Comparison of ENCODE assay signal across 10 cellular contexts in genomic region chr10:13529714-13529973, GRCh38. TPM values are rescaled to one million over a fixed set of nuclear protein-coding genes. Genes with fewer than 3 reads are reported as not detected.
DNase-seq lines count a peak whose midpoint lies in the region; ATAC-seq and TF ChIP-seq lines count a peak whose summit lies in the region.
"Had no signal": no experiment of that assay in that cellular context is flagged by ENCODE, and none has a peak within 500 bp of the region (broad histone marks: within the 10 kb centered on the region; RNA-seq: fewer than 3 reads in every experiment).

No MANE protein-coding gene starts in this region.

- H3K27me3 ChIP-seq in GM23248 (replicated peaks; ENCODE audit: insufficient read depth) (peaks cover 3% of the 10 kb centered on the region), iPS-15b (ENCODE audit: control insufficient read depth, insufficient read depth, low read length) (peaks cover 54% of the 10 kb centered on the region), sigmoid colon (no peaks in the 10 kb centered on the region), tibial nerve (no peaks in the 10 kb centered on the region)

- WGBS in GM23248 (ENCODE audit: low coverage in 1 of 2, low lambda C conversion rate in 2 of 2, missing lambda C conversion rate in 2 of 2), 2 experiments = 43 to 50% methylated on average over 8 of the region's 8 CpGs
- WGBS in sigmoid colon, 2 donors = 28 to 41% methylated on average over 8 of the region's 8 CpGs
- WGBS in tibial nerve, 2 donors = 58 to 73% methylated on average over 8 of the region's 8 CpGs

- H3K4me2 ChIP-seq in GM23248 (ENCODE audit: unreplicated experiment) = peak overlapping the region; percentile 86

- peaks cover 7% of the 10 kb centered on the region for H3K36me3 Mint-ChIP-seq in T-helper 17 cell (ENCODE audit: low read depth)

- H3K4me3 Mint-ChIP-seq in T-helper 17 cell = peak overlapping the region; percentile 36

- TF ChIP-seq CTCF in sigmoid colon (IDR thresholded peaks at IDR 0.05) (no peak), tibial nerve (IDR thresholded peaks at IDR 0.05) (no peak)

- peaks cover 14% of the 10 kb centered on the region for H3K4me1 ChIP-seq in GM23248 (ENCODE audit: insufficient read depth)
- peaks cover 12% of the 10 kb centered on the region for H3K4me1 ChIP-seq in iPS-15b (ENCODE audit: control insufficient read depth, insufficient read depth, low read length)
- H3K4me1 ChIP-seq in sigmoid colon = peaks cover 0 to 31% (median 24%) of the 10 kb centered on the region in 4 donors
- H3K4me1 ChIP-seq in tibial nerve = peaks cover 0 to 29% (median 3%) of the 10 kb centered on the region in 4 donors

- no peak for ATAC-seq in T-helper 17 cell
- no peak for ATAC-seq in GM21447 (IDR thresholded peaks at IDR 0.05; ENCODE audit: unreplicated experiment)
- ATAC-seq in GM19023 (IDR thresholded peaks at IDR 0.05; ENCODE audit: unreplicated experiment) = no peak

- H3K9me2 ChIP-seq in GM23248 (ENCODE audit: insufficient read depth) = no peaks in the 10 kb centered on the region

- peak overlapping the region; percentile 88 for H2AFZ ChIP-seq in GM23248

- in situ Hi-C loops in GM23248 (cut with MboI) = no loop called here

- H3K9me3 ChIP-seq in GM23248 (ENCODE audit: low read depth) (no peaks in the 10 kb centered on the region), T-helper 17 cell (ENCODE audit: control insufficient read depth, low read length, poor library complexity, severe bottlenecking) (no peaks in the 10 kb centered on the region), iPS-15b (ENCODE audit: control insufficient read depth, insufficient read depth, low read length) (no peaks in the 10 kb centered on the region), sigmoid colon (no peaks in the 10 kb centered on the region), tibial nerve (no peaks in the 10 kb centered on the region)

- no peak overlapping the region for H3K9ac ChIP-seq in GM23248
- H3K9ac ChIP-seq in iPS-15b (ENCODE audit: low read depth, low read length) = no peak overlapping the region

- no peak for TF ChIP-seq EP300 in sigmoid colon (IDR thresholded peaks at IDR 0.05)
- no peak for TF ChIP-seq EP300 in tibial nerve (IDR thresholded peaks at IDR 0.05)

- DNase-seq in GM23248 (no peak), T-helper 17 cell (no peak), sigmoid colon (no peak), tibial nerve (ENCODE audit: low spot score in 2 of 2) (no peak), NCI-H1436 treated with DMSO at 0.1 percent for 48 hours (lab: John Stamatoyannopoulos, UW) (no peak)
- DNase-seq: activated CD8-positive, alpha-beta memory T cell treated with anti-CD3 and anti-CD28 coated beads, Interleukin-2, amount 50 U/mL, for 48 hours; OCI-M1 had no signal

- H3F3A ChIP-seq in GM23248 (ENCODE audit: insufficient read depth) = peaks cover 16% of the 10 kb centered on the region

- H3K4me3 ChIP-seq in GM23248 (peak overlapping the region; percentile 73), iPS-15b (ENCODE audit: low read depth, low read length) (peak overlapping the region; percentile 45), sigmoid colon (peak overlapping the region in 3 of 4 donors; percentile 65 to 72 (median 70)), tibial nerve (peak overlapping the region in 2 of 4 donors; percentile 48 to 70)

- no peak overlapping the region for H3K27ac Mint-ChIP-seq in T-helper 17 cell

- H3K27ac ChIP-seq in GM23248 (no peak overlapping the region), sigmoid colon (peak overlapping the region; percentile 62 to 87 (median 82)), tibial nerve (peak overlapping the region in 2 of 4 donors; percentile 82)

- H4K20me1 ChIP-seq in GM23248 (ENCODE audit: insufficient read depth) = no peaks in the 10 kb centered on the region

- H3K27me3 Mint-ChIP-seq in T-helper 17 cell = peaks cover 79% of the 10 kb centered on the region

- intact Hi-C loops in sigmoid colon (cut with DNase I) = loop anchor here (2.0 to 5.0 kb wide), 3 partner anchors 58 to 369 kb away; partner anchors contain the start of genes MCM10 and PRPF18

- H3K79me2 ChIP-seq in GM23248 (ENCODE audit: insufficient read depth) = 0 out of 2 replicates have a peak, but pooled peaks cover 4% of the 10 kb centered on the region

- no peak for TF ChIP-seq POLR2A in sigmoid colon (IDR thresholded peaks at IDR 0.05)
- TF ChIP-seq POLR2A in tibial nerve (IDR thresholded peaks at IDR 0.05) = no peak

- H3K4me1 Mint-ChIP-seq in T-helper 17 cell = peaks cover 3% of the 10 kb centered on the region

- H3K36me3 ChIP-seq in GM23248 (ENCODE audit: low read depth) = no peaks in the 10 kb centered on the region
- no peaks in the 10 kb centered on the region for H3K36me3 ChIP-seq in iPS-15b (ENCODE audit: control insufficient read depth, insufficient read depth, low read length)
- H3K36me3 ChIP-seq in sigmoid colon = peaks cover 0 to 5% (median 0%) of the 10 kb centered on the region in 4 donors
- no peaks in the 10 kb centered on the region for H3K36me3 ChIP-seq in tibial nerve

RNA-seq across cellular contexts. Expression of gene BEND7, which starts 0.8 kb away (rescaled TPM):
- total RNA-seq in GM23248 (2014; rRNA removed; shearing (Covaris generic)) = 5.8 and 6.4 TPM in 2 replicates
- polyA plus RNA-seq in GM23248 (2016; fragmentation: Nextera tagmentation; extraction: Ambion mirVana) = 1.7 and 2.3 TPM in 2 replicates
- total RNA-seq in T-helper 17 cell = under 1 TPM in 1 of 2 donors, not detected in 1; 0.76 TPM
- total RNA-seq in sigmoid colon = 10 to 100 TPM; 11.8 to 27.2 (median 24.0) TPM
- 10 to 100 TPM in 1 of 3 donors, 1 to 10 TPM in 2; 5.3 to 11.4 (median 7.6) TPM for polyA plus RNA-seq in sigmoid colon
- 10 to 100 TPM; 10.8 to 27.5 (median 21.5) TPM for total RNA-seq in tibial nerve

RNA-seq across cellular contexts. Expression of gene PRPF18, which starts 57.1 kb away (rescaled TPM):
- 23.3 and 30.2 TPM in 2 replicates for total RNA-seq in GM23248 (2014; rRNA removed; shearing (Covaris generic))
- polyA plus RNA-seq in GM23248 (2016; fragmentation: Nextera tagmentation; extraction: Ambion mirVana) (21.8 and 22.1 TPM in 2 replicates), sigmoid colon (10 to 100 TPM; 21.2 to 29.6 (median 23.4) TPM)
- total RNA-seq in T-helper 17 cell (10 to 100 TPM; 23.8 to 30.3 TPM), sigmoid colon (10 to 100 TPM; 25.8 to 39.3 (median 29.0) TPM), tibial nerve (10 to 100 TPM; 22.9 to 34.3 (median 32.8) TPM)
